ENCODE assay signal across 1 cellular context in the genomic region with DNA sequence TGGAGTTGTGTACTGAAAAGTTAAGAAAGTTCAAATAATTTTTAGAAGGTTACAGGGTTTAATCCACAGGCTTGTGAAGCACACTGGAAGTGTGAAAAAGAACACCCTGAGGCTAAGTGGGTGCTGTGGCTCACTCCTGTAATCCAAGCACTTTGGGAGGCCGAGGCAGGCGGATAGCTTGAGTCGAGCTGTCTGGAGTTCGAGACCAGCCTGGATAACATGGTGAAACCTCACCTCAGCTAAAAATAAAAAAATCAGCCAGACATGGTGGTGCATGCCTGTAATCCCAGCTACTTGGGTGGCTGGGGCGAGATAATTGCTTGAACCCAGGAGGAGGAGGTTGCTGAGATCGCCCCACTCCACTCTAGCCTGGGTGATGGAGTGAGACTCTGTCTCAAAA.
TF ChIP-seq lines count a peak whose summit lies in the region.

No MANE protein-coding gene starts in this region.

TF ChIP-seq in HCT116, 20 proteins besides CTCF, POLR2A, EP300 and RAD21 (continued from another document):
- TF ChIP-seq ELF1 (IDR thresholded peaks at IDR 0.05; ENCODE audit: borderline replicate concordance, low read depth) (no peak), ZNF274 (IDR thresholded peaks at IDR 0.05; ENCODE audit: low read depth, low read length) (no peak)
- TF ChIP-seq, protein P1, sequence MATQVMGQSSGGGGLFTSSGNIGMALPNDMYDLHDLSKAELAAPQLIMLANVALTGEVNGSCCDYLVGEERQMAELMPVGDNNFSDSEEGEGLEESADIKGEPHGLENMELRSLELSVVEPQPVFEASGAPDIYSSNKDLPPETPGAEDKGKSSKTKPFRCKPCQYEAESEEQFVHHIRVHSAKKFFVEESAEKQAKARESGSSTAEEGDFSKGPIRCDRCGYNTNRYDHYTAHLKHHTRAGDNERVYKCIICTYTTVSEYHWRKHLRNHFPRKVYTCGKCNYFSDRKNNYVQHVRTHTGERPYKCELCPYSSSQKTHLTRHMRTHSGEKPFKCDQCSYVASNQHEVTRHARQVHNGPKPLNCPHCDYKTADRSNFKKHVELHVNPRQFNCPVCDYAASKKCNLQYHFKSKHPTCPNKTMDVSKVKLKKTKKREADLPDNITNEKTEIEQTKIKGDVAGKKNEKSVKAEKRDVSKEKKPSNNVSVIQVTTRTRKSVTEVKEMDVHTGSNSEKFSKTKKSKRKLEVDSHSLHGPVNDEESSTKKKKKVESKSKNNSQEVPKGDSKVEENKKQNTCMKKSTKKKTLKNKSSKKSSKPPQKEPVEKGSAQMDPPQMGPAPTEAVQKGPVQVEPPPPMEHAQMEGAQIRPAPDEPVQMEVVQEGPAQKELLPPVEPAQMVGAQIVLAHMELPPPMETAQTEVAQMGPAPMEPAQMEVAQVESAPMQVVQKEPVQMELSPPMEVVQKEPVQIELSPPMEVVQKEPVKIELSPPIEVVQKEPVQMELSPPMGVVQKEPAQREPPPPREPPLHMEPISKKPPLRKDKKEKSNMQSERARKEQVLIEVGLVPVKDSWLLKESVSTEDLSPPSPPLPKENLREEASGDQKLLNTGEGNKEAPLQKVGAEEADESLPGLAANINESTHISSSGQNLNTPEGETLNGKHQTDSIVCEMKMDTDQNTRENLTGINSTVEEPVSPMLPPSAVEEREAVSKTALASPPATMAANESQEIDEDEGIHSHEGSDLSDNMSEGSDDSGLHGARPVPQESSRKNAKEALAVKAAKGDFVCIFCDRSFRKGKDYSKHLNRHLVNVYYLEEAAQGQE (IDR thresholded peaks at IDR 0.05; ENCODE audit: low read depth), result no peak
